Comparison of ENCODE assay signal across 27 cellular contexts in genomic region chr11:131204984-131205383, GRCh38.
"Had no signal": no experiment of that assay in that cellular context is flagged by ENCODE, and none has a peak within 500 bp of the region (broad histone marks: within the 10 kb centered on the region; RNA-seq: fewer than 3 reads in every experiment).

No MANE protein-coding gene starts in this region.

- H3K4me3 ChIP-seq: left lung, lower lobe of right lung, ovary, right atrium auricular region, right lobe of liver, smooth muscle cell, tibial nerve, uterus had no signal

- DNase-seq: hypothalamus; immature natural killer cell; kidney; left colon; left lung; lower lobe of right lung; mammary epithelial cell; mesenchymal stem cell; naive B cell; natural killer cell; nephron progenitor cell; ovary; right lobe of liver; stimulated activated CD4-positive, alpha-beta T cell treated with anti-CD3 and anti-CD28 coated beads, Interleukin-1b, Interleukin-23, amount 100 ng/mL, for 48 hours; stimulated activated CD4-positive, alpha-beta T cell treated with anti-CD3 and anti-CD28 coated beads, Interleukin-2, amount 100 ng/mL, for 48 hours; stimulated activated CD4-positive, alpha-beta T cell treated with anti-CD3 and anti-CD28 coated beads, Interleukin-4, amount 100 ng/mL, for 4 hours; stimulated activated CD8-positive, alpha-beta memory T cell treated with anti-CD3 and anti-CD28 coated beads, Interleukin-4, amount 100 ng/mL, for 48 hours; stimulated activated naive CD4-positive, alpha-beta T cell treated with Interleukin-2 at 50 U/mL for 16 hours; stimulated activated naive CD8-positive, alpha-beta T cell treated with anti-CD3 and anti-CD28 coated beads, Interleukin-15, amount 100 ng/mL, for 72 hours; substantia nigra; uterus had no signal

- H3K27ac ChIP-seq: left lung, lower lobe of right lung, ovary, right atrium auricular region, right lobe of liver, tibial nerve, uterus had no signal

- H3K4me1 ChIP-seq: left lung, lower lobe of right lung, right atrium auricular region, right lobe of liver, tibial nerve, uterus had no signal

- H3K4me2 ChIP-seq: smooth muscle cell had no signal

- H3K4me3 Mint-ChIP-seq: immature natural killer cell; naive B cell; natural killer cell; nephron progenitor cell; stimulated activated memory B cell treated with anti-CD40 and anti-IgM and Interleukin-4, amounts not matched to agents 10 μg/mL and 1 μg/mL and 100 μg/mL, for 72 hours; stimulated activated naive CD8-positive, alpha-beta T cell treated with anti-CD3 and anti-CD28 coated beads, Interleukin-15, amount 100 ng/mL, for 72 hours; type B pancreatic cell had no signal

- H3K27ac Mint-ChIP-seq: immature natural killer cell; naive B cell; natural killer cell; nephron progenitor cell; progenitor cell of endocrine pancreas; stimulated activated memory B cell treated with anti-CD40 and anti-IgM and Interleukin-4, amounts not matched to agents 10 μg/mL and 1 μg/mL and 100 μg/mL, for 72 hours; stimulated activated naive CD8-positive, alpha-beta T cell treated with anti-CD3 and anti-CD28 coated beads, Interleukin-15, amount 100 ng/mL, for 72 hours; type B pancreatic cell had no signal

- H3K9me3 ChIP-seq: left lung, lower lobe of right lung, ovary, right atrium auricular region, right lobe of liver, tibial nerve, uterus had no signal

- H3K4me1 Mint-ChIP-seq: immature natural killer cell; naive B cell; natural killer cell; stimulated activated memory B cell treated with anti-CD40 and anti-IgM and Interleukin-4, amounts not matched to agents 10 μg/mL and 1 μg/mL and 100 μg/mL, for 72 hours; stimulated activated naive CD8-positive, alpha-beta T cell treated with anti-CD3 and anti-CD28 coated beads, Interleukin-15, amount 100 ng/mL, for 72 hours had no signal

- H3K36me3 ChIP-seq: left lung, lower lobe of right lung, ovary, right atrium auricular region, right lobe of liver, tibial nerve, uterus had no signal

- H3K27me3 ChIP-seq: left lung, ovary, right atrium auricular region, right lobe of liver, tibial nerve, uterus had no signal

- H3K27me3 Mint-ChIP-seq: stimulated activated memory B cell treated with anti-CD40 and anti-IgM and Interleukin-4, amounts not matched to agents 10 μg/mL and 1 μg/mL and 100 μg/mL, for 72 hours had no signal

- H3K36me3 Mint-ChIP-seq: immature natural killer cell; naive B cell; natural killer cell; stimulated activated memory B cell treated with anti-CD40 and anti-IgM and Interleukin-4, amounts not matched to agents 10 μg/mL and 1 μg/mL and 100 μg/mL, for 72 hours; type B pancreatic cell had no signal

- H3K9me3 Mint-ChIP-seq: type B pancreatic cell had no signal

- ATAC-seq: left colon; left lung; lower lobe of right lung; natural killer cell; right lobe of liver; stimulated activated naive CD8-positive, alpha-beta T cell treated with anti-CD3 and anti-CD28 coated beads, Interleukin-15, amount 100 ng/mL, for 72 hours had no signal
